In the genomic region with DNA sequence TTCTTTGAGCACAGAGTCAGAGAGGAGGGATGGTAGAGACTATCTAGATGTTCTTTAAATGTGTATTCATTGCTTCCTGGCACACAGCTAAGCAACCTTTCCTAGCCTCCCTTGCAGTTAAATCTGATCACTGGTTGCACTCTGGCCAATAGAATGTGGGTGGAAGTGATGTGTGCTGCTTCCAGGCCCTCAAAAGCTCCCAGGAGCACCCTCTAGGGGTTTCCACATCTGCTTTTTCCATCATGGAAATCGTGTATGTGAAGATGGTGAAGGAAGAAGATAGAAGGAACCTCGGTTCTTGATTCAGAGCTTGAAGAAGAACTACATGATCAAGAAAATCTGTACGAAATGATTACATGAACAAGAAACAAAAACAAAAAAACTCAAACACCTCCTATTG, we compare ENCODE assay signal across 2 cellular contexts.
TF ChIP-seq lines count a peak whose summit lies in the region.

No MANE protein-coding gene starts in this region.

TF ChIP-seq in A549, 52 proteins besides CTCF, POLR2A, EP300 and RAD21 (continued from another document):
- TF ChIP-seq, protein P1, sequence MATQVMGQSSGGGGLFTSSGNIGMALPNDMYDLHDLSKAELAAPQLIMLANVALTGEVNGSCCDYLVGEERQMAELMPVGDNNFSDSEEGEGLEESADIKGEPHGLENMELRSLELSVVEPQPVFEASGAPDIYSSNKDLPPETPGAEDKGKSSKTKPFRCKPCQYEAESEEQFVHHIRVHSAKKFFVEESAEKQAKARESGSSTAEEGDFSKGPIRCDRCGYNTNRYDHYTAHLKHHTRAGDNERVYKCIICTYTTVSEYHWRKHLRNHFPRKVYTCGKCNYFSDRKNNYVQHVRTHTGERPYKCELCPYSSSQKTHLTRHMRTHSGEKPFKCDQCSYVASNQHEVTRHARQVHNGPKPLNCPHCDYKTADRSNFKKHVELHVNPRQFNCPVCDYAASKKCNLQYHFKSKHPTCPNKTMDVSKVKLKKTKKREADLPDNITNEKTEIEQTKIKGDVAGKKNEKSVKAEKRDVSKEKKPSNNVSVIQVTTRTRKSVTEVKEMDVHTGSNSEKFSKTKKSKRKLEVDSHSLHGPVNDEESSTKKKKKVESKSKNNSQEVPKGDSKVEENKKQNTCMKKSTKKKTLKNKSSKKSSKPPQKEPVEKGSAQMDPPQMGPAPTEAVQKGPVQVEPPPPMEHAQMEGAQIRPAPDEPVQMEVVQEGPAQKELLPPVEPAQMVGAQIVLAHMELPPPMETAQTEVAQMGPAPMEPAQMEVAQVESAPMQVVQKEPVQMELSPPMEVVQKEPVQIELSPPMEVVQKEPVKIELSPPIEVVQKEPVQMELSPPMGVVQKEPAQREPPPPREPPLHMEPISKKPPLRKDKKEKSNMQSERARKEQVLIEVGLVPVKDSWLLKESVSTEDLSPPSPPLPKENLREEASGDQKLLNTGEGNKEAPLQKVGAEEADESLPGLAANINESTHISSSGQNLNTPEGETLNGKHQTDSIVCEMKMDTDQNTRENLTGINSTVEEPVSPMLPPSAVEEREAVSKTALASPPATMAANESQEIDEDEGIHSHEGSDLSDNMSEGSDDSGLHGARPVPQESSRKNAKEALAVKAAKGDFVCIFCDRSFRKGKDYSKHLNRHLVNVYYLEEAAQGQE (IDR thresholded peaks at IDR 0.05), result no peak

TF ChIP-seq in HCT116, 20 proteins besides CTCF, POLR2A, EP300 and RAD21 (continued from another document):
- TF ChIP-seq, protein P1 (IDR thresholded peaks at IDR 0.05; ENCODE audit: low read depth), result no peak
- no peak for TF ChIP-seq EZH2 (IDR thresholded peaks at IDR 0.05)
- TF ChIP-seq, protein P2, sequence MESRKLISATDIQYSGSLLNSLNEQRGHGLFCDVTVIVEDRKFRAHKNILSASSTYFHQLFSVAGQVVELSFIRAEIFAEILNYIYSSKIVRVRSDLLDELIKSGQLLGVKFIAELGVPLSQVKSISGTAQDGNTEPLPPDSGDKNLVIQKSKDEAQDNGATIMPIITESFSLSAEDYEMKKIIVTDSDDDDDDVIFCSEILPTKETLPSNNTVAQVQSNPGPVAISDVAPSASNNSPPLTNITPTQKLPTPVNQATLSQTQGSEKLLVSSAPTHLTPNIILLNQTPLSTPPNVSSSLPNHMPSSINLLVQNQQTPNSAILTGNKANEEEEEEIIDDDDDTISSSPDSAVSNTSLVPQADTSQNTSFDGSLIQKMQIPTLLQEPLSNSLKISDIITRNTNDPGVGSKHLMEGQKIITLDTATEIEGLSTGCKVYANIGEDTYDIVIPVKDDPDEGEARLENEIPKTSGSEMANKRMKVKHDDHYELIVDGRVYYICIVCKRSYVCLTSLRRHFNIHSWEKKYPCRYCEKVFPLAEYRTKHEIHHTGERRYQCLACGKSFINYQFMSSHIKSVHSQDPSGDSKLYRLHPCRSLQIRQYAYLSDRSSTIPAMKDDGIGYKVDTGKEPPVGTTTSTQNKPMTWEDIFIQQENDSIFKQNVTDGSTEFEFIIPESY (IDR thresholded peaks at IDR 0.05; ENCODE audit: extremely low read depth, insufficient replicate concordance, low read length), result no peak
- TF ChIP-seq CBX3 (IDR thresholded peaks at IDR 0.05; ENCODE audit: low read depth), result no peak
- TF ChIP-seq FOSL1 (IDR thresholded peaks at IDR 0.05; ENCODE audit: low read depth), result no peak
- TF ChIP-seq JUND (IDR thresholded peaks at IDR 0.05), result no peak
- no peak for TF ChIP-seq EZH2phosphoT487 (IDR thresholded peaks at IDR 0.05; ENCODE audit: borderline replicate concordance)
- no peak for TF ChIP-seq EGR1 (IDR thresholded peaks at IDR 0.05; ENCODE audit: low read depth)
- no peak for TF ChIP-seq YY1 (IDR thresholded peaks at IDR 0.05; ENCODE audit: extremely low read depth, insufficient replicate concordance, low read depth, low read length)
- no peak for TF ChIP-seq ZFX (IDR thresholded peaks at IDR 0.05)
- TF ChIP-seq, protein P3, sequence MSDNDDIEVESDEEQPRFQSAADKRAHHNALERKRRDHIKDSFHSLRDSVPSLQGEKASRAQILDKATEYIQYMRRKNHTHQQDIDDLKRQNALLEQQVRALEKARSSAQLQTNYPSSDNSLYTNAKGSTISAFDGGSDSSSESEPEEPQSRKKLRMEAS (IDR thresholded peaks at IDR 0.05), result no peak
- TF ChIP-seq CEBPB (IDR thresholded peaks at IDR 0.05; ENCODE audit: low read depth), result no peak
- TF ChIP-seq ELF1 (IDR thresholded peaks at IDR 0.05; ENCODE audit: borderline replicate concordance, low read depth), result no peak
- no peak for TF ChIP-seq SP1 (IDR thresholded peaks at IDR 0.05; ENCODE audit: low read depth)
- TF ChIP-seq, protein P4, sequence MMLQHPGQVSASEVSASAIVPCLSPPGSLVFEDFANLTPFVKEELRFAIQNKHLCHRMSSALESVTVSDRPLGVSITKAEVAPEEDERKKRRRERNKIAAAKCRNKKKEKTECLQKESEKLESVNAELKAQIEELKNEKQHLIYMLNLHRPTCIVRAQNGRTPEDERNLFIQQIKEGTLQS (IDR thresholded peaks at IDR 0.05), result no peak
- no peak for TF ChIP-seq TCF7L2 (IDR thresholded peaks at IDR 0.05; ENCODE audit: borderline replicate concordance, extremely low read depth, insufficient read depth, insufficient read length)
